Comparison of ENCODE assay signal across 2 cellular contexts in the genomic region with DNA sequence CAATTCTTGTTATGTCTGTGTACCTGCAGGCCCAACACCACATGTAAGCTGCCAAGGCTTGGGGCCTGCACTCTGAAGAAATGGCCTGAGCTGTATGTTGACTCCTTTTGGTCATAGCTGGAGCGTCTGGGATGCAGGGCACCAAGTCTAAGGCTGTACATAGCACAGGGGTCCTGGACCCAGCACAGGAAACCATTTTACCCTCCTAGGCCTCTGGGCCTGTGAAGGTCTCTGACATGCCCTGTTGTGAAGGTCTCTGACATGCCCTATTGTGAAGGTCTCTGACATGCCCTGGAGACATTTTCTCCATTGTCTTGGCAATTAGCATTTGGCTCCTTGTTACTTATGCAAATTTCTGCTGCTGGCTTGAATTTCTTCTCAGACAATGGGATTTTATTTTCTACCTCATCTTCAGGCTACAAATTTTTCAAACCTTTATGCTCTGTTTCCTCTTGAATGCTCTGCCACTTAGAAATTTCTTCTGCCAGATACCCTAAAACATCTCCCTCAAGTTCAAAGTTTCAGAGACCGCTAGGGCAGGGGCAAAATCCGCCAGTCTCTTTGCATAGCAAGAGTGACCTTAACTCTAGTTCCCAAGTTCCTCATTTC.
A peak's percentile ranks its signal among the peaks of the same experiment; 100 is the strongest.
TF ChIP-seq lines count a peak whose summit lies in the region.

No MANE protein-coding gene starts in this region.

TF ChIP-seq in A549, 52 proteins besides CTCF, POLR2A, EP300 and RAD21 (continued from another document):
- TF ChIP-seq, protein P1, sequence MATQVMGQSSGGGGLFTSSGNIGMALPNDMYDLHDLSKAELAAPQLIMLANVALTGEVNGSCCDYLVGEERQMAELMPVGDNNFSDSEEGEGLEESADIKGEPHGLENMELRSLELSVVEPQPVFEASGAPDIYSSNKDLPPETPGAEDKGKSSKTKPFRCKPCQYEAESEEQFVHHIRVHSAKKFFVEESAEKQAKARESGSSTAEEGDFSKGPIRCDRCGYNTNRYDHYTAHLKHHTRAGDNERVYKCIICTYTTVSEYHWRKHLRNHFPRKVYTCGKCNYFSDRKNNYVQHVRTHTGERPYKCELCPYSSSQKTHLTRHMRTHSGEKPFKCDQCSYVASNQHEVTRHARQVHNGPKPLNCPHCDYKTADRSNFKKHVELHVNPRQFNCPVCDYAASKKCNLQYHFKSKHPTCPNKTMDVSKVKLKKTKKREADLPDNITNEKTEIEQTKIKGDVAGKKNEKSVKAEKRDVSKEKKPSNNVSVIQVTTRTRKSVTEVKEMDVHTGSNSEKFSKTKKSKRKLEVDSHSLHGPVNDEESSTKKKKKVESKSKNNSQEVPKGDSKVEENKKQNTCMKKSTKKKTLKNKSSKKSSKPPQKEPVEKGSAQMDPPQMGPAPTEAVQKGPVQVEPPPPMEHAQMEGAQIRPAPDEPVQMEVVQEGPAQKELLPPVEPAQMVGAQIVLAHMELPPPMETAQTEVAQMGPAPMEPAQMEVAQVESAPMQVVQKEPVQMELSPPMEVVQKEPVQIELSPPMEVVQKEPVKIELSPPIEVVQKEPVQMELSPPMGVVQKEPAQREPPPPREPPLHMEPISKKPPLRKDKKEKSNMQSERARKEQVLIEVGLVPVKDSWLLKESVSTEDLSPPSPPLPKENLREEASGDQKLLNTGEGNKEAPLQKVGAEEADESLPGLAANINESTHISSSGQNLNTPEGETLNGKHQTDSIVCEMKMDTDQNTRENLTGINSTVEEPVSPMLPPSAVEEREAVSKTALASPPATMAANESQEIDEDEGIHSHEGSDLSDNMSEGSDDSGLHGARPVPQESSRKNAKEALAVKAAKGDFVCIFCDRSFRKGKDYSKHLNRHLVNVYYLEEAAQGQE (IDR thresholded peaks at IDR 0.05): no peak
- no peak for TF ChIP-seq CBX2 (IDR thresholded peaks at IDR 0.05; ENCODE audit: borderline replicate concordance, low read depth)
- TF ChIP-seq, protein P2, sequence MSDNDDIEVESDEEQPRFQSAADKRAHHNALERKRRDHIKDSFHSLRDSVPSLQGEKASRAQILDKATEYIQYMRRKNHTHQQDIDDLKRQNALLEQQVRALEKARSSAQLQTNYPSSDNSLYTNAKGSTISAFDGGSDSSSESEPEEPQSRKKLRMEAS (IDR thresholded peaks at IDR 0.05): no peak
- peak; percentile 94 for TF ChIP-seq ZFP36 (IDR thresholded peaks at IDR 0.05; ENCODE audit: borderline replicate concordance, partially characterized antibody)
- TF ChIP-seq RCOR1 (IDR thresholded peaks at IDR 0.05; ENCODE audit: low read depth, low read length): no peak
- TF ChIP-seq PHF8 (IDR thresholded peaks at IDR 0.05; ENCODE audit: borderline replicate concordance, low read depth): no peak

TF ChIP-seq in HEK293, 187 proteins besides CTCF, POLR2A, EP300 and RAD21 (continued from another document):
- TF ChIP-seq, protein P3, sequence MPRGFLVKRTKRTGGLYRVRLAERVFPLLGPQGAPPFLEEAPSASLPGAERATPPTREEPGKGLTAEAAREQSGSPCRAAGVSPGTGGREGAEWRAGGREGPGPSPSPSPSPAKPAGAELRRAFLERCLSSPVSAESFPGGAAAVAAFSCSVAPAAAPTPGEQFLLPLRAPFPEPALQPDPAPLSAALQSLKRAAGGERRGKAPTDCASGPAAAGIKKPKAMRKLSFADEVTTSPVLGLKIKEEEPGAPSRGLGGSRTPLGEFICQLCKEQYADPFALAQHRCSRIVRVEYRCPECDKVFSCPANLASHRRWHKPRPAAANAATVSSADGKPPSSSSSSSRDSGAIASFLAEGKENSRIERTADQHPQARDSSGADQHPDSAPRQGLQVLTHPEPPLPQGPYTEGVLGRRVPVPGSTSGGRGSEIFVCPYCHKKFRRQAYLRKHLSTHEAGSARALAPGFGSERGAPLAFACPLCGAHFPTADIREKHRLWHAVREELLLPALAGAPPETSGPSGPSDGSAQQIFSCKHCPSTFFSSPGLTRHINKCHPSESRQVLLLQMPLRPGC (tag by site-specific recombination; IDR thresholded peaks at IDR 0.05): no peak
- TF ChIP-seq ZNF585B (tag by site-specific recombination; IDR thresholded peaks at IDR 0.05): peak; percentile 97
- peak; percentile 94; the same call in 1 of the 2 replicates for TF ChIP-seq TRIM28 (IDR thresholded peaks at IDR 0.05; ENCODE audit: borderline replicate concordance, low read length)
